8 cellular contexts compared by ENCODE assay signal in the genomic region with DNA sequence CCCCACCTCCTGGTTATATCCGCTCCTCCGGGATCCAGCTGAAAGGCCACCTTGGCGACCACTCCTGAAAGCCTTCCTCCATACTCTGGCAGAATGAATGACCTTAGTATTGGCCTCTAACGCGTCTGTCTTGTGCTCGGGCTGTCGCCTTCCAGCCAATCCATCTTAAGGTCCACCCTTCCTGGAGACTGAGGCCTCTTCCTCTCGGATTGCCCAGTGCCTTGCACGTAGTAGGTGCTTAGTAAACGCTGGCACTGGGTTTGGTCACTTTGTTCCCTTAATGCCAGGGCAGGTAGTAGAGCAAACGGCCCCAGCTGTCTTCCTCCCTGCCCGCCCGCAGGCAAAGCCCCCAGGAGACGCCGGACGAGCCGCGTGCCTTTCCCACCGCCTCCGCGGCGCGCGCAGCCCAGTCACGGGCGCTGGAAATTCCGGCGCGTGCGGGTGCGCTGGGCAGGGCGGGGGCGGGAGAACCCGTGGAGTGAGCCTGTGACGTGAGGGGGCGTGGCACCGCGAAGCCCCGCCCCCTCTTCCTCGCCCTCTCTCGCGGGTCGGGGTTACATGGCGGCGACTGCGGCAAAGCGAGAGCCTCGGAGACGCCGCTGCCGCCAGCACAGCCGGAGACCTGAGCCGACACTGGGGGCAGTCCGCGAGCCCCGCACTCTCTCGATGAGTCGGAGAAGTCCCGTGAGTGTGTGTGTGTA. TPM values are rescaled to one million over a fixed set of nuclear protein-coding genes. Genes with fewer than 3 reads are reported as not detected.
DNase-seq lines count a peak whose midpoint lies in the region; ATAC-seq and TF ChIP-seq lines count a peak whose summit lies in the region.

A gene (plus strand): TSS at position 527 of the 701 bp plus-strand sequence. CDS start 27,242 bp downstream, outside the sequence.

- H3K4me3 ChIP-seq in GM12865 (ENCODE audit: low read depth, low read length), result peak within 1 kb of the TSS; percentile 89
- H3K4me3 ChIP-seq in adipocyte (ENCODE audit: low read length), result peak within 1 kb of the TSS; percentile 92

- peak; percentile 75 for ATAC-seq in HG02623 (IDR thresholded peaks at IDR 0.05; ENCODE audit: unreplicated experiment)

- no peaks in the 10 kb centered on the region for H3K36me3 ChIP-seq in adipocyte (ENCODE audit: control insufficient read depth, insufficient read depth, low read length, severe bottlenecking)

- H3K36me3 Mint-ChIP-seq in type B pancreatic cell, result no peaks in the 10 kb centered on the region

- peak within 1 kb of the TSS; percentile 98 for H3K4me3 Mint-ChIP-seq in type B pancreatic cell

- intact Hi-C loops in cardiac septum (cut with DNase I) (loop anchor here (1.0 kb wide), 1 partner anchor 48 kb away; a partner anchor contains a TSS), posterior cingulate gyrus (cut with DNase I) (loop anchor here (1.0 to 5.0 kb wide), 2 partner anchors 47 to 60 kb away; a partner anchor contains a TSS)

- no peaks in the 10 kb centered on the region for H3K27me3 ChIP-seq in adipocyte (replicated peaks; ENCODE audit: control insufficient read depth, insufficient read depth, low read length)

- H3K9me3 Mint-ChIP-seq in type B pancreatic cell, result peaks cover 4% of the 10 kb centered on the region

- peak within 1 kb of the TSS; percentile 99 for H3K9ac ChIP-seq in adipocyte (ENCODE audit: low read length)

- H3K27ac Mint-ChIP-seq in type B pancreatic cell, result peak within 1 kb of the TSS; percentile 99

- H3K9me3 ChIP-seq in adipocyte (ENCODE audit: control insufficient read depth, low read length), result no peaks in the 10 kb centered on the region

- TF ChIP-seq CTCF in GM12865 (IDR thresholded peaks at IDR 0.05; ENCODE audit: insufficient read depth, low read depth, low read length, missing control alignments), result no peak
- no peak for TF ChIP-seq CTCF in type B pancreatic cell (conservative IDR thresholded peaks at IDR 0.05)

- DNase-seq in GM12865 (ENCODE audit: low read depth) (peak; percentile 97), NCI-H1105 (lab: John Stamatoyannopoulos, UW) (peak; percentile 49), T follicular helper cell (ENCODE audit: low read depth) (peak; percentile 92), adipocyte (ENCODE audit: low read depth) (peak; percentile 98), cardiac septum (ENCODE audit: low spot score) (peak; percentile 97), posterior cingulate gyrus (peak; percentile 84 to 99 (median 88)), type B pancreatic cell (ENCODE audit: extremely low spot score, unreplicated experiment) (peak; percentile 95)

- H3K27me3 Mint-ChIP-seq in type B pancreatic cell, result peaks cover 9% of the 10 kb centered on the region

- H3K4me1 ChIP-seq in adipocyte (ENCODE audit: control insufficient read depth, insufficient read depth, low read length), result peaks cover 25% of the 10 kb centered on the region

- H3K4me1 Mint-ChIP-seq in type B pancreatic cell (ENCODE audit: unreplicated experiment), result peaks cover 30% of the 10 kb centered on the region

RNA-seq across cellular contexts. Expression of the gene that starts here (rescaled TPM):
- total RNA-seq in cardiac septum (20.1 TPM), type B pancreatic cell (ENCODE audit: low replicate concordance) (56.6 and 57.9 TPM in 2 replicates)

Comparison
In these comparisons a context has a peak if more than half of its experiments do, and no peak if none do; other contexts are left out.
1. Peak in every context shown above with its lines: DNase-seq, ATAC-seq and H3K4me3 ChIP-seq.